Comparison of ENCODE assay signal across 22 cellular contexts in genomic region chr22:19377565-19378361, GRCh38. TPM values are rescaled to one million over a fixed set of nuclear protein-coding genes. Genes with fewer than 3 reads are reported as not detected.
DNase-seq lines count a peak whose midpoint lies in the region; ATAC-seq and TF ChIP-seq lines count a peak whose summit lies in the region.
"Had no signal": no experiment of that assay in that cellular context is flagged by ENCODE, and none has a peak within 500 bp of the region (broad histone marks: within the 10 kb centered on the region; RNA-seq: fewer than 3 reads in every experiment).

No MANE protein-coding gene starts in this region.

- no peaks in the 10 kb centered on the region for H3K4me1 ChIP-seq in sigmoid colon
- H3K4me1 ChIP-seq: BLaER1, Caco-2, HAP-1 had no signal

- no peaks in the 10 kb centered on the region for H3K27me3 ChIP-seq in sigmoid colon
- H3K27me3 ChIP-seq: BLaER1 had no signal

- H3K4me3 ChIP-seq in coronary artery (no peak overlapping the region), sigmoid colon (no peak overlapping the region)
- H3K4me3 ChIP-seq: BLaER1, GM12878, HAP-1 had no signal

- ATAC-seq in HG03159 (IDR thresholded peaks at IDR 0.05; ENCODE audit: unreplicated experiment) (no peak), GM21360 (IDR thresholded peaks at IDR 0.05; ENCODE audit: unreplicated experiment) (no peak)
- ATAC-seq: CD8-positive, alpha-beta T cell; GM12878 had no signal

- no peak for TF ChIP-seq POLR2A in sigmoid colon (IDR thresholded peaks at IDR 0.05)

- intact Hi-C loops in sigmoid colon (cut with DNase I), result no loop called here

- TF ChIP-seq CTCF in coronary artery (IDR thresholded peaks at IDR 0.05), result no peak
- TF ChIP-seq CTCF in sigmoid colon (IDR thresholded peaks at IDR 0.05), result no peak

- TF ChIP-seq EP300 in sigmoid colon (IDR thresholded peaks at IDR 0.05), result no peak

- peaks cover 40 to 83% (median 45%) of the 10 kb centered on the region in 4 donors for H3K36me3 ChIP-seq in sigmoid colon

- 96% methylated on average over 10 of the region's 10 CpGs for WGBS in sigmoid colon, 2 donors

- DNase-seq in activated CD8-positive, alpha-beta memory T cell treated with anti-CD3 and anti-CD28 coated beads for 24 hours, result peak; percentile 28
- DNase-seq in activated CD8-positive, alpha-beta memory T cell treated with anti-CD3 and anti-CD28 coated beads, Interleukin-2, amount 50 U/mL, for 4 hours, result no peak
- DNase-seq in D341Med (ENCODE audit: low spot score) (peak; percentile 12), coronary artery (ENCODE audit: low spot score) (peak; percentile 19), sigmoid colon (peak; percentile 26), cortex of kidney (lab: John Stamatoyannopoulos, UW) (no peak)
- DNase-seq: Caco-2; CD4-positive, CD25-positive, alpha-beta regulatory T cell; CD8-positive, alpha-beta T cell; DMS 273 treated with DMSO at 0.1 percent for 48 hours; DMS79; EL; GDM1; GOT3; HFFc6 had no signal

- H3K9me3 ChIP-seq in sigmoid colon, result no peaks in the 10 kb centered on the region
- H3K9me3 ChIP-seq: BLaER1, Caco-2, HAP-1 had no signal

- no peak overlapping the region for H3K27ac ChIP-seq in coronary artery
- no peak overlapping the region for H3K27ac ChIP-seq in sigmoid colon
- H3K27ac ChIP-seq: 22Rv1, BLaER1, C4-2B had no signal

RNA-seq across cellular contexts. Expression of gene HIRA, which starts 53.8 kb away (rescaled TPM):
- total RNA-seq in sigmoid colon, result 10 to 100 TPM; 11.8 to 18.6 (median 16.0) TPM
- 10 to 100 TPM; 11.1 to 25.0 (median 13.2) TPM for polyA plus RNA-seq in sigmoid colon

RNA-seq across cellular contexts. Expression of gene MRPL40, which starts 54.6 kb away (rescaled TPM):
- 10 to 100 TPM; 19.5 to 32.3 (median 26.4) TPM for total RNA-seq in sigmoid colon
- polyA plus RNA-seq in sigmoid colon, result 10 to 100 TPM; 25.7 to 32.4 (median 30.1) TPM

Comparison
In these comparisons a context has a peak if more than half of its experiments do, and no peak if none do; other contexts are left out.
1. DNase-seq: peak in activated CD8-positive, alpha-beta memory T cell treated with anti-CD3 and anti-CD28 coated beads for 24 hours (single experiment), D341Med (single experiment), coronary artery (single experiment) and sigmoid colon (single experiment); none in activated CD8-positive, alpha-beta memory T cell treated with anti-CD3 and anti-CD28 coated beads, Interleukin-2, amount 50 U/mL, for 4 hours (single experiment) and cortex of kidney (single experiment).